In the genomic region with DNA sequence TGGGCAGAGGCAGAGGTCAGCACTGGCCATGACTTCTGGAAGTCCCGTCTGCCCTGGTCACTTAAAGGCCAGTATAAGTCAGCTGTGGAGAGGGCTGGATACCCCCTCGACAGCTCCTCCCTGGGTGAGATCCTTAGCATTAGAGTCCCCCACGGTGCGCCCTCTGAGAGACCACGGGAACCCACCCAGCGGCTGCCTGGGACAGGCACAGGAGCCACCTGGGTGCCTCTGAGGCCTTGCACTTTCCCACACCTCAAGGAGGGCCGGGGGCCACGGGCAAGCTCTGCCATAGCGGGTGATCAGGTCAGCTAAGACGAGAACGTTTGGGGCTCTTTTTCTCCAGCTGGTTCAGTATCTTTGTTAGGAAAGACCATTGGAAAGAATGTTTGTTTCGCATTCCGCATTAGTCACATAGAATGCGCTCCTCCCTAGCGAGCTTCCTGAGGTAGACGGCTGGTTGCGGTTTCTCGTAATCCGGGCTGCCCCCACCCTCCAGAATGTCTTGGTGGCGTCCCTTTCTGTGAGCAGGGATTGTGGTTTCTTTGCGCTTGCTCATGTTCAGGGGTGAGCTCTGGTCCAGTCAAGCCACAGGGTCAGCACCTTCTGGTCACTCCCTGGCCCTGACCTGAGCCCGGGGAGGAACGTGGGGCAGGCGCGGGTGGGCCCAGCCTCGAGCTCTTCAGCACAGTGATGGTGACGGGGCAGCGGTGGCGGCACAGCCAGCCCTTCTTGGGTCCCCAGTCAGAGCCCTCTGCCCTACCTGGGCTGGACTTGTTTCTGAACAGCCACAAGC, we compare ENCODE assay signal across 12 cellular contexts.
DNase-seq lines count a peak whose midpoint lies in the region; ATAC-seq, FAIRE-seq and TF ChIP-seq lines count a peak whose summit lies in the region.
"Had no signal": no experiment of that assay in that cellular context is flagged by ENCODE, and none has a peak within 500 bp of the region (broad histone marks: within the 10 kb centered on the region; RNA-seq: fewer than 3 reads in every experiment).

No MANE protein-coding gene starts in this region.

- ATAC-seq in GM21528 (IDR thresholded peaks at IDR 0.05; ENCODE audit: low FRiP score, unreplicated experiment) = no peak
- ATAC-seq in GM18861 (IDR thresholded peaks at IDR 0.05; ENCODE audit: unreplicated experiment) = no peak
- ATAC-seq: effector memory CD8-positive, alpha-beta T cell; lower lobe of right lung; stimulated activated naive CD8-positive, alpha-beta T cell treated with anti-CD3 and anti-CD28 coated beads, Interleukin-15, amount 100 ng/mL, for 72 hours had no signal

- FAIRE-seq in H54 (lab: Jason Lieb, UNC) = peak; percentile 82

- TF ChIP-seq POLR2A in H54 (IDR thresholded peaks at IDR 0.05; ENCODE audit: low read depth, low read length) = 0 out of 2 replicates have a peak, but pooled peaks have one; percentile 21

- DNase-seq in H54 (ENCODE audit: insufficient read length, low spot score) (peak; percentile 95), SW480 (ENCODE audit: low spot score) (peak; percentile 83), fibroblast of the conjunctiva (ENCODE audit: low read depth) (peak; percentile 44), smooth muscle cell of the brain vasculature (ENCODE audit: low read depth, low spot score) (peak; percentile 50), NCI-H1930 (lab: John Stamatoyannopoulos, UW) (no peak)
- DNase-seq: effector memory CD8-positive, alpha-beta T cell; lower lobe of right lung; NCI-H2029 treated with DMSO at 0.1 percent for 48 hours; stimulated activated CD4-positive, alpha-beta T cell treated with anti-CD3 and anti-CD28 coated beads, Interleukin-4, amount 100 ng/mL, for 4 hours; stimulated activated naive CD8-positive, alpha-beta T cell treated with anti-CD3 and anti-CD28 coated beads, Interleukin-15, amount 100 ng/mL, for 72 hours had no signal

Comparison
In these comparisons a context has a peak if more than half of its experiments do, and no peak if none do; other contexts are left out.
1. DNase-seq: peak in H54 (single experiment), SW480 (single experiment), fibroblast of the conjunctiva (single experiment) and smooth muscle cell of the brain vasculature (single experiment); none in NCI-H1930 (0 of 2).